31 cellular contexts compared by ENCODE assay signal in the genomic region with DNA sequence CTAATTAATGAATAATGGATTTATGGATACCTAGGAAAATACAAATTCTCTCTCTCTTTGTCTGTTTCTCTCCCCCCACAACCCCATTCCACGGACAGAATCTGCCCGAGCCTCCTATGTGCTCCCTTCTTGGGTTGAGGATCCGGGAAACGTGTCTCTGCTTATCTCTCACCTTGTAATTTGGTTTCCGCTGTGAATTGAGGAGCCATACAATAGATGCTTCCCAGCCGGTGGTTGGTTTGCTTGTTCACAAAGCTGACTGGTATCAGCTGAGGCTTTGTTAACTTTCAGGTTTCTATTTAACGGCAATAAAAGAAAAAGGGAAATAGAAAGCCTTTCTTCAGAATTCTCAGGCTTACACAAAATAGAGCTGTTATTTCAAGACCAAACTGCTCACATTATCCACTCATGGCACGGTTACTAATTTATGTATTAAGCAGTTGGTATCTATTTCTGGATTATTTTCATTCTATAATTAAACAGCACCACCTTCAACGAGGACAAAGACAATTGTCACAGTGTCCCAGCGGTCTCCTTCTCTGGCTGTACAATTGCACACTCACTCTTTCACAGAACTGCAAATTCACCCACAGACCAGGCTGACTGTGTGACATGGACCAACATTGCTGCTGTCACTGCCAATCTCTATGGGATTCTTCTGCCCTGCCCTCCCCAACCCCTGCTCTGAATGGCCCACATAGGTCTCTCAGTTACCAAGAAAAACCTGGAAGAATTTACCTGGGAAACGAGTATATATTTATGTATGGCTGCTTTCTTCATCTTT. TPM values are rescaled to one million over a fixed set of nuclear protein-coding genes. Genes with fewer than 3 reads are reported as not detected.
"Had no signal": no experiment of that assay in that cellular context is flagged by ENCODE, and none has a peak within 500 bp of the region (broad histone marks: within the 10 kb centered on the region; RNA-seq: fewer than 3 reads in every experiment).

No MANE protein-coding gene starts in this region.

- H3K9me3 ChIP-seq: body of pancreas, esophagus muscularis mucosa, transverse colon, uterus had no signal

- H3K36me3 ChIP-seq: esophagus muscularis mucosa, transverse colon, uterus, WERI-Rb-1 had no signal

- DNase-seq: activated CD4-positive, alpha-beta T cell treated with anti-CD3 and anti-CD28 coated beads, Interleukin-2, amount 10 ng/mL, durations not matched to agents 7 days and 5 days; activated CD4-positive, CD25-positive, alpha-beta regulatory T cell treated with anti-CD3 and anti-CD28 coated beads, Interleukin-2, amount 50 U/mL, for 72 hours; activated CD8-positive, alpha-beta memory T cell treated with anti-CD3 and anti-CD28 coated beads, Interleukin-2, amount 10 ng/mL, durations not matched to agents 7 days and 5 days; activated CD8-positive, alpha-beta T cell treated with anti-CD3 and anti-CD28 coated beads for 36 hours; activated gamma-delta T cell; activated T-cell treated with anti-CD3 and anti-CD28 coated beads for 4 hours; anterior cingulate cortex; body of pancreas; caudate nucleus; effector memory CD4-positive, alpha-beta T cell; head of caudate nucleus; nucleus accumbens; stimulated activated CD4-positive, alpha-beta T cell treated with anti-CD3 and anti-CD28 coated beads, Interleukin-2, amount 100 ng/mL, for 48 hours; stimulated activated CD8-positive, alpha-beta memory T cell treated with anti-CD3 and anti-CD28 coated beads, Interleukin-4, amount 100 ng/mL, for 48 hours; stimulated activated naive B cell treated with anti-CD40 and anti-IgM and Interleukin-4, amounts not matched to agents 10 μg/mL and 1 μg/mL and 100 μg/mL, for 72 hours; transverse colon; uterus; WERI-Rb-1 had no signal

- H3K36me3 Mint-ChIP-seq: activated CD8-positive, alpha-beta memory T cell treated with anti-CD3 and anti-CD28 coated beads, Interleukin-2, amount 10 ng/mL, durations not matched to agents 7 days and 5 days; activated naive CD4-positive, alpha-beta T cell treated with anti-CD3 and anti-CD28 coated beads, Interleukin-2, amount 50 U/mL, for 24 hours; mesothelial cell of epicardium; natural killer cell treated with Interleukin-12 subunit alpha and Interleukin-12 subunit beta and Interleukin-15 and Interleukin-18, amount 100 ng/mL, for 72 hours; stimulated activated naive B cell treated with anti-CD40 and anti-IgM and Interleukin-4, amounts not matched to agents 10 μg/mL and 1 μg/mL and 100 μg/mL, for 72 hours had no signal

- H3K4me1 ChIP-seq: parathyroid adenoma, transverse colon, uterus had no signal

- ATAC-seq: activated CD8-positive, alpha-beta memory T cell treated with anti-CD3 and anti-CD28 coated beads, Interleukin-2, amount 10 ng/mL, durations not matched to agents 7 days and 5 days; activated CD8-positive, alpha-beta T cell treated with anti-CD3 and anti-CD28 coated beads for 36 hours; body of pancreas; natural killer cell treated with Interleukin-12 subunit alpha and Interleukin-12 subunit beta and Interleukin-15 and Interleukin-18, amount 100 ng/mL, for 72 hours; sciatic nerve; stimulated activated naive B cell treated with anti-CD40 and anti-IgM and Interleukin-4, amounts not matched to agents 10 μg/mL and 1 μg/mL and 100 μg/mL, for 72 hours had no signal

- H2AFZ ChIP-seq: parathyroid adenoma had no signal

- H3K27ac ChIP-seq: body of pancreas, esophagus muscularis mucosa, parathyroid adenoma, transverse colon, uterus, WERI-Rb-1 had no signal

- H3K4me3 Mint-ChIP-seq: activated CD4-positive, alpha-beta T cell treated with anti-CD3 and anti-CD28 coated beads, Interleukin-2, amount 10 ng/mL, durations not matched to agents 7 days and 5 days; activated CD8-positive, alpha-beta memory T cell treated with anti-CD3 and anti-CD28 coated beads, Interleukin-2, amount 10 ng/mL, durations not matched to agents 7 days and 5 days; activated CD8-positive, alpha-beta T cell treated with anti-CD3 and anti-CD28 coated beads for 36 hours; activated naive CD4-positive, alpha-beta T cell treated with anti-CD3 and anti-CD28 coated beads, Interleukin-2, amount 50 U/mL, for 24 hours; activated T-helper 1 cell treated with anti-CD3 and anti-CD28 coated beads, Interleukin-12 subunit alpha, Interleukin-12 subunit beta, Interleukin-2, Interleukin-4 antibody, amounts not matched to agents 30 ng/mL and 10 ng/mL and 1 ng/mL, durations not matched to agents 14 hours and 24 hours and 36 hours; mesothelial cell of epicardium; natural killer cell treated with Interleukin-12 subunit alpha and Interleukin-12 subunit beta and Interleukin-15 and Interleukin-18, amount 100 ng/mL, for 72 hours; stimulated activated naive B cell treated with anti-CD40 and anti-IgM and Interleukin-4, amounts not matched to agents 10 μg/mL and 1 μg/mL and 100 μg/mL, for 72 hours had no signal

- H3K4me3 ChIP-seq: body of pancreas, esophagus muscularis mucosa, lung, transverse colon, uterus had no signal

- H3K9ac ChIP-seq: parathyroid adenoma had no signal

- H3K27me3 ChIP-seq: body of pancreas, esophagus muscularis mucosa, transverse colon, uterus had no signal

- H3K27ac Mint-ChIP-seq: activated CD4-positive, alpha-beta T cell treated with anti-CD3 and anti-CD28 coated beads, Interleukin-2, amount 10 ng/mL, durations not matched to agents 7 days and 5 days; activated CD8-positive, alpha-beta memory T cell treated with anti-CD3 and anti-CD28 coated beads, Interleukin-2, amount 10 ng/mL, durations not matched to agents 7 days and 5 days; activated CD8-positive, alpha-beta T cell treated with anti-CD3 and anti-CD28 coated beads for 36 hours; activated naive CD4-positive, alpha-beta T cell treated with anti-CD3 and anti-CD28 coated beads, Interleukin-2, amount 50 U/mL, for 24 hours; activated T-helper 1 cell treated with anti-CD3 and anti-CD28 coated beads, Interleukin-12 subunit alpha, Interleukin-12 subunit beta, Interleukin-2, Interleukin-4 antibody, amounts not matched to agents 30 ng/mL and 10 ng/mL and 1 ng/mL, durations not matched to agents 14 hours and 24 hours and 36 hours; mesothelial cell of epicardium; natural killer cell treated with Interleukin-12 subunit alpha and Interleukin-12 subunit beta and Interleukin-15 and Interleukin-18, amount 100 ng/mL, for 72 hours; stimulated activated naive B cell treated with anti-CD40 and anti-IgM and Interleukin-4, amounts not matched to agents 10 μg/mL and 1 μg/mL and 100 μg/mL, for 72 hours had no signal

- H3K4me1 Mint-ChIP-seq: activated CD4-positive, alpha-beta T cell treated with anti-CD3 and anti-CD28 coated beads, Interleukin-2, amount 10 ng/mL, durations not matched to agents 7 days and 5 days; activated CD8-positive, alpha-beta memory T cell treated with anti-CD3 and anti-CD28 coated beads, Interleukin-2, amount 10 ng/mL, durations not matched to agents 7 days and 5 days; activated naive CD4-positive, alpha-beta T cell treated with anti-CD3 and anti-CD28 coated beads, Interleukin-2, amount 50 U/mL, for 24 hours; mesothelial cell of epicardium; stimulated activated naive B cell treated with anti-CD40 and anti-IgM and Interleukin-4, amounts not matched to agents 10 μg/mL and 1 μg/mL and 100 μg/mL, for 72 hours had no signal

- H3K79me2 ChIP-seq: parathyroid adenoma had no signal

- H3K27me3 Mint-ChIP-seq: activated CD4-positive, alpha-beta T cell treated with anti-CD3 and anti-CD28 coated beads, Interleukin-2, amount 10 ng/mL, durations not matched to agents 7 days and 5 days; activated CD8-positive, alpha-beta memory T cell treated with anti-CD3 and anti-CD28 coated beads, Interleukin-2, amount 10 ng/mL, durations not matched to agents 7 days and 5 days; activated CD8-positive, alpha-beta T cell treated with anti-CD3 and anti-CD28 coated beads for 36 hours; activated naive CD4-positive, alpha-beta T cell treated with anti-CD3 and anti-CD28 coated beads, Interleukin-2, amount 50 U/mL, for 24 hours; natural killer cell treated with Interleukin-12 subunit alpha and Interleukin-12 subunit beta and Interleukin-15 and Interleukin-18, amount 100 ng/mL, for 72 hours had no signal

- H3K9me3 Mint-ChIP-seq: activated CD4-positive, alpha-beta T cell treated with anti-CD3 and anti-CD28 coated beads, Interleukin-2, amount 10 ng/mL, durations not matched to agents 7 days and 5 days; activated naive CD4-positive, alpha-beta T cell treated with anti-CD3 and anti-CD28 coated beads, Interleukin-2, amount 50 U/mL, for 24 hours; activated T-helper 1 cell treated with anti-CD3 and anti-CD28 coated beads, Interleukin-12 subunit alpha, Interleukin-12 subunit beta, Interleukin-2, Interleukin-4 antibody, amounts not matched to agents 30 ng/mL and 10 ng/mL and 1 ng/mL, durations not matched to agents 14 hours and 24 hours and 36 hours; mesothelial cell of epicardium; natural killer cell treated with Interleukin-12 subunit alpha and Interleukin-12 subunit beta and Interleukin-15 and Interleukin-18, amount 100 ng/mL, for 72 hours; stimulated activated naive B cell treated with anti-CD40 and anti-IgM and Interleukin-4, amounts not matched to agents 10 μg/mL and 1 μg/mL and 100 μg/mL, for 72 hours had no signal

RNA-seq across cellular contexts. Expression of a gene that starts 26.3 kb away (rescaled TPM):
- total RNA-seq: activated CD4-positive, alpha-beta T cell treated with anti-CD3 and anti-CD28 coated beads, Interleukin-2, amount 10 ng/mL, durations not matched to agents 7 days and 5 days; activated CD8-positive, alpha-beta memory T cell treated with anti-CD3 and anti-CD28 coated beads, Interleukin-2, amount 10 ng/mL, durations not matched to agents 7 days and 5 days; activated CD8-positive, alpha-beta T cell treated with anti-CD3 and anti-CD28 coated beads for 36 hours; activated T-helper 1 cell treated with anti-CD3 and anti-CD28 coated beads, Interleukin-12 subunit alpha, Interleukin-12 subunit beta, Interleukin-2, Interleukin-4 antibody, amounts not matched to agents 30 ng/mL and 10 ng/mL and 1 ng/mL, durations not matched to agents 14 hours and 24 hours and 36 hours; body of pancreas; dermis microvascular lymphatic vessel endothelial cell; esophagus muscularis mucosa; frontal cortex; lung; mesothelial cell of epicardium; natural killer cell treated with Interleukin-12 subunit alpha and Interleukin-12 subunit beta and Interleukin-15 and Interleukin-18, amount 100 ng/mL, for 72 hours; sciatic nerve; T-helper 2 cell treated with Interferon-gamma antibody and Interleukin-4, amounts not matched to agents 100 ng/mL and 5 ng/mL, for 36 hours; temporal lobe; transverse colon; uterus had no signal
- polyA plus RNA-seq: keratinocyte, lung had no signal
